ENCODE assay signal across 27 cellular contexts in the genomic region with DNA sequence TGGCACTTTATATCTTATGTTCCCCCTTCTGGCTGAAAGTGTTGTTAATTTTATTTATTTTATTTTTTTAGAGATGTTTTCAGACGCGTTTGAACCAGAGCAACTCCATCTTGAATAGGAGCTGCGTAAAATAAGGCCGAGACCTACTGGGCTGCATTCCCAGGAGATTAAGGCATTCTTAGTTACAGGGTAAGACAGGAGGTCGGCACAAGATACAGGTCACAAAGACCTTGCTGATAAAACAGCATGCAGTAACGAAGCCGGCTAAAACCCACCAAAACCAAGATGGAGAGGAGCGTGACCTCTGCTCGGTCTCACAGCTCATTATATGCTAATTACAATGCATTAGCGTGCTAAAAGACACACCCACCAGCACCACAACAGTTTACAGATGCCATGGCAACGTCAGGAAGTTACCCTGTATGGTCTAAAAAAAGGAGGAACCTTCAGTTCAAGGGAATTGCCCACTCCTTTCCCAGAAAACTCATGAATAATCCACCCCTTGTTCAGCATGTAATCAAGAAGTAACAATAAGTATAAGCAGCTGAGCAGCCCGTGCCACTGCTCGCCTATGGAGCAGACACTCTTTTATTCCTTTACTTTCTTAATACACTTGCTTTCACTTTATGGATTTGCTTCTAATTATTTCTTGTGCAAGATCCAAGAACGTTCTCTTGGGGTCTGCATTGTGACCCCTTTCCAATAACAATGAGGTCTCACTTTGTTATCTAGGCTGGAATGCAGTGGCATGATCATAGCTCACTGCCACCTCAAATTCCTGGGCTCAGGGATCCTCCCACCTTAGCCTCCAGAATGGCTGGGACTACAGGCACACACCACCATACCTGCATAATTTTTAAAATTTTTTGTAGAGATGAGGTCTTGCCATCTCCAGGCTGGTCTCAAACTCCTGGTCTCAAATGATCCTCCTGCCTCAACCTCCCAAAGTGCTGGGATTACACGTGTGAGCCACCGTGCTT. TPM values are rescaled to one million over a fixed set of nuclear protein-coding genes. Genes with fewer than 3 reads are reported as not detected.
DNase-seq lines count a peak whose midpoint lies in the region; ATAC-seq, FAIRE-seq and TF ChIP-seq lines count a peak whose summit lies in the region.
"Had no signal": no experiment of that assay in that cellular context is flagged by ENCODE, and none has a peak within 500 bp of the region (broad histone marks: within the 10 kb centered on the region; RNA-seq: fewer than 3 reads in every experiment).

No MANE protein-coding gene starts in this region.

- FAIRE-seq in GM12891 (lab: Jason Lieb, UNC), result peak; percentile 45
- peak; percentile 26 for FAIRE-seq in K562 (lab: Jason Lieb, UNC)
- FAIRE-seq: D721Med, endothelial cell of umbilical vein had no signal

- peak overlapping the region; percentile 15; the same call in 1 of the 2 replicates for H3K4me2 ChIP-seq in K562 (ENCODE audit: insufficient read depth, low read length)
- H3K4me2 ChIP-seq: KMS-11 had no signal

- H3K9me3 ChIP-seq in K562 (replicated peaks; ENCODE audit: control insufficient read depth, insufficient read depth, low read depth, low read length), result no peaks in the 10 kb centered on the region
- no peaks in the 10 kb centered on the region for H3K9me3 ChIP-seq in naive thymus-derived CD4-positive, alpha-beta T cell (ENCODE audit: control insufficient read depth in 2 of 3, low read length in 3 of 3)
- H3K9me3 ChIP-seq: BLaER1 treated with 17β-estradiol and CSF1 and Interleukin-3, amounts not matched to agents 10 nM and 100 nM; body of pancreas; colonic mucosa; heart right ventricle; vagina had no signal

- POLR2A ChIA-PET in K562 (lab: Yijun Ruan, JAX) (no interaction called here), RWPE1 (lab: Yijun Ruan, JAX; ENCODE audit: low non-redundant PET) (no interaction called here)
- POLR2A ChIA-PET in naive thymus-derived CD4-positive, alpha-beta T cell (lab: Charles Lee), result no interaction called here

- H3K4me1 ChIP-seq in K562 (replicated peaks in 1 of 2; ENCODE audit: control insufficient read depth in 2 of 2, insufficient read depth in 2 of 2, low read length in 2 of 2), result no peaks in the 10 kb centered on the region; a peak in 1 of 5 replicates
- no peaks in the 10 kb centered on the region for H3K4me1 ChIP-seq in naive thymus-derived CD4-positive, alpha-beta T cell (ENCODE audit: control insufficient read depth in 2 of 2, insufficient read depth in 2 of 2, low read length in 2 of 2)
- H3K4me1 ChIP-seq: body of pancreas, colonic mucosa had no signal

- no peaks in the 10 kb centered on the region for H3K4me1 Mint-ChIP-seq in naive thymus-derived CD4-positive, alpha-beta T cell
- H3K4me1 Mint-ChIP-seq: activated naive CD8-positive, alpha-beta T cell treated with anti-CD3 and anti-CD28 coated beads, Interleukin-2, amount 10 ng/mL, durations not matched to agents 7 days and 5 days had no signal

- TF ChIP-seq CTCF in K562 (IDR thresholded peaks at IDR 0.05 in 2 of 3, conservative IDR thresholded peaks at IDR 0.05 in 1 of 3; ENCODE audit: insufficient read depth in 2 of 3, low read depth in 1 of 3, low read length in 3 of 3) (no peak), RWPE1 (conservative IDR thresholded peaks at IDR 0.05; ENCODE audit: low read depth) (no peak)

- peaks cover 0 to 18% (median 0%) of the 10 kb centered on the region in 5 donors for H3K27me3 Mint-ChIP-seq in naive thymus-derived CD4-positive, alpha-beta T cell

- in situ Hi-C loops in K562 (cut with MboI), result loop anchor here (5.0 kb wide), 1 partner anchor 584 kb away; no protein-coding TSS in a partner anchor

- no peaks in the 10 kb centered on the region for H3K9me1 ChIP-seq in K562 (ENCODE audit: control insufficient read depth, insufficient read depth, low read length)

- TF ChIP-seq RAD21 in K562 (CRISPR knock-in tag; conservative IDR thresholded peaks at IDR 0.05 in 1 of 2, IDR thresholded peaks at IDR 0.05 in 1 of 2), result no peak

- H3K9me3 Mint-ChIP-seq in naive thymus-derived CD4-positive, alpha-beta T cell, result no peaks in the 10 kb centered on the region
- H3K9me3 Mint-ChIP-seq: activated naive CD8-positive, alpha-beta T cell treated with anti-CD3 and anti-CD28 coated beads, Interleukin-2, amount 10 ng/mL, durations not matched to agents 7 days and 5 days; activated T-helper 2 cell treated with anti-CD3 and anti-CD28 coated beads, Interferon-gamma antibody, Interleukin-2, Interleukin-4, amounts not matched to agents 10 μg/mL and 5 μg/mL and 100 μg/mL, durations not matched to agents 14 hours and 24 hours and 36 hours had no signal

- no peak overlapping the region for H3K9ac ChIP-seq in K562 (ENCODE audit: insufficient read depth in 1 of 2, low read depth in 2 of 2, low read length in 2 of 2)
- H3K9ac ChIP-seq: GM23248, KMS-11 had no signal

- no peaks in the 10 kb centered on the region for H4K20me1 ChIP-seq in K562 (replicated peaks; ENCODE audit: control insufficient read depth, insufficient read depth, low read length)

- TF ChIP-seq EP300 in K562 (IDR thresholded peaks at IDR 0.05; ENCODE audit: low read length), result no peak

- H2AFZ ChIP-seq in K562 (ENCODE audit: low read depth, low read length), result no peak overlapping the region
- H2AFZ ChIP-seq: GM23248 had no signal

- no peak overlapping the region for H3K27ac Mint-ChIP-seq in naive thymus-derived CD4-positive, alpha-beta T cell
- H3K27ac Mint-ChIP-seq: activated naive CD8-positive, alpha-beta T cell treated with anti-CD3 and anti-CD28 coated beads, Interleukin-2, amount 10 ng/mL, durations not matched to agents 7 days and 5 days; activated T-helper 2 cell treated with anti-CD3 and anti-CD28 coated beads, Interferon-gamma antibody, Interleukin-2, Interleukin-4, amounts not matched to agents 10 μg/mL and 5 μg/mL and 100 μg/mL, durations not matched to agents 14 hours and 24 hours and 36 hours had no signal

- H3K36me3 ChIP-seq in K562 (ENCODE audit: control insufficient read depth, insufficient read depth, low read length), result no peaks in the 10 kb centered on the region
- no peaks in the 10 kb centered on the region for H3K36me3 ChIP-seq in naive thymus-derived CD4-positive, alpha-beta T cell (ENCODE audit: control insufficient read depth in 2 of 3, insufficient read depth in 3 of 3, low read length in 3 of 3)
- H3K36me3 ChIP-seq: BLaER1 treated with 17β-estradiol and CSF1 and Interleukin-3, amounts not matched to agents 10 nM and 100 nM; colonic mucosa; heart right ventricle; vagina had no signal

- no peak for TF ChIP-seq POLR2A in GM12891 (IDR thresholded peaks at IDR 0.05; ENCODE audit: low read depth, low read length)
- TF ChIP-seq POLR2A in K562 (conservative IDR thresholded peaks at IDR 0.05), result no peak

- H3K36me3 Mint-ChIP-seq in naive thymus-derived CD4-positive, alpha-beta T cell, result no peaks in the 10 kb centered on the region
- H3K36me3 Mint-ChIP-seq: activated naive CD8-positive, alpha-beta T cell treated with anti-CD3 and anti-CD28 coated beads, Interleukin-2, amount 10 ng/mL, durations not matched to agents 7 days and 5 days had no signal

- CTCF ChIA-PET in K562 (lab: Yijun Ruan, JAX; ENCODE audit: low intra/inter-chr PET ratio) (no interaction called here), RWPE1 (lab: Yijun Ruan, JAX) (no interaction called here)
- CTCF ChIA-PET in naive thymus-derived CD4-positive, alpha-beta T cell (lab: Charles Lee), result no interaction called here

- ATAC-seq in K562 (peak; percentile 57), left lobe of liver (no peak)
- ATAC-seq in naive thymus-derived CD4-positive, alpha-beta T cell, result peak; percentile 81
- ATAC-seq: body of pancreas, heart right ventricle had no signal

- H3K4me3 ChIP-seq in K562, result no peak overlapping the region
- no peak overlapping the region for H3K4me3 ChIP-seq in naive thymus-derived CD4-positive, alpha-beta T cell (ENCODE audit: low read length)
- H3K4me3 ChIP-seq: BLaER1 treated with 17β-estradiol and CSF1 and Interleukin-3, amounts not matched to agents 10 nM and 100 nM; body of pancreas; colonic mucosa; GM23248; heart right ventricle; vagina had no signal

- no peaks in the 10 kb centered on the region for H3K79me2 ChIP-seq in K562 (ENCODE audit: control insufficient read depth, insufficient read depth, low read length)

- peaks cover 10 to 13% of the 10 kb centered on the region in 2 experiments; a peak in 3 of 5 replicates for H3K27me3 ChIP-seq in K562 (ENCODE audit: control insufficient read depth in 2 of 2, insufficient read depth in 2 of 2, low read length in 2 of 2)
- no peaks in the 10 kb centered on the region for H3K27me3 ChIP-seq in naive thymus-derived CD4-positive, alpha-beta T cell (ENCODE audit: control insufficient read depth in 2 of 2, insufficient read depth in 2 of 2, low read length in 2 of 2)
- H3K27me3 ChIP-seq: body of pancreas, colonic mucosa, heart right ventricle, vagina had no signal

- WGBS in K562 (ENCODE audit: insufficient coverage, low coverage, missing lambda C conversion rate), result 1% methylated on average over 16 of the region's 16 CpGs

- no peak overlapping the region for H3K4me3 Mint-ChIP-seq in naive thymus-derived CD4-positive, alpha-beta T cell
- H3K4me3 Mint-ChIP-seq: activated naive CD8-positive, alpha-beta T cell treated with anti-CD3 and anti-CD28 coated beads, Interleukin-2, amount 10 ng/mL, durations not matched to agents 7 days and 5 days had no signal

- intact Hi-C loops in K562 (cut with micrococcal nuclease), result loop anchor here (5.0 kb wide), 1 partner anchor 524 kb away; no protein-coding TSS in a partner anchor
- intact Hi-C loops in naive thymus-derived CD4-positive, alpha-beta T cell (cut with micrococcal nuclease), result no loop called here
- intact Hi-C loops in head of caudate nucleus (cut with DNase I), result no loop called here

- H3K27ac ChIP-seq in K562 (ENCODE audit: extremely low read depth, low read depth, low read length) (no peak overlapping the region), RWPE1 (no peak overlapping the region)
- no peak overlapping the region for H3K27ac ChIP-seq in naive thymus-derived CD4-positive, alpha-beta T cell (ENCODE audit: low read depth, low read length)
- H3K27ac ChIP-seq: body of pancreas, colonic mucosa, GM23248, heart right ventricle, KMS-11, vagina, VCaP had no signal

- no TSS peak for BruUV-seq in K562 (replicated peaks; lab: Mats Ljungman, UMichigan)

- DNase-seq in GM12891 (ENCODE audit: insufficient read length, low spot score) (no peak), NCI-H69 (lab: John Stamatoyannopoulos, UW) (peak; percentile 38), K562 (ENCODE audit: extremely low read depth in 1 of 4, low spot score in 3 of 4) (peak in 1 of 4 experiments; percentile 21), head of caudate nucleus (no peak), NCI-H1048 (lab: John Stamatoyannopoulos, UW) (no peak), left lobe of liver (ENCODE audit: low spot score) (no peak), RWPE1 (ENCODE audit: low spot score) (no peak)
- no peak for DNase-seq in naive thymus-derived CD4-positive, alpha-beta T cell
- DNase-seq: activated CD4-positive, alpha-beta T cell treated with anti-CD3 and anti-CD28 coated beads, Interleukin-2, amount 50 U/mL, for 1 hour; activated naive CD8-positive, alpha-beta T cell treated with anti-CD3 and anti-CD28 coated beads, Interleukin-2, amount 10 ng/mL, durations not matched to agents 7 days and 5 days; body of pancreas; colonic mucosa; GM23248; heart right ventricle; NCI-H1105 treated with DMSO at 0.1 percent for 48 hours; NCI-H2107; NCI-H510A; right cardiac atrium; Right ventricle myocardium superior; stimulated activated CD8-positive, alpha-beta memory T cell treated with anti-CD3 and anti-CD28 coated beads, Interleukin-4, amount 100 ng/mL, for 48 hours had no signal

RNA-seq across cellular contexts. Expression of a gene that starts 55.9 kb away (rescaled TPM):
- 5.7 TPM for polyA plus RNA-seq in GM12891 (2012; ENCODE audit: low read depth, missing spikeins)
- 0.16 and 0.37 TPM in 2 replicates for total RNA-seq in K562 (2011; cell fraction: chromatin; rRNA removed; ENCODE audit: low replicate concordance)
- total RNA-seq in K562 (2011; cell fraction: nucleolus; rRNA removed), result 0.13 and 0.17 TPM in 2 replicates
- 0.15 and 0.53 TPM in 2 replicates for total RNA-seq in K562 (2011; cell fraction: nucleoplasm; rRNA removed)
- total RNA-seq in K562 (2014; rRNA removed) (0.05 and 0.08 TPM in 2 replicates), K562 (2014; rRNA removed; fragmentation: Illumina TruSeq; extraction: Trizol) (0.06 and 0.07 TPM in 2 replicates), K562 (2015; rRNA removed; fragmentation: Illumina TruSeq; extraction: Trizol) (0.04 and 0.11 TPM in 2 replicates), K562 (2021) (0.04 and 0.16 TPM in 2 replicates), left lobe of liver (0.20 TPM)
- polyA plus RNA-seq in K562 (2011; rRNA removed) (0.01 and 0.04 TPM in 2 replicates), K562 (2014; fragmentation: Illumina TruSeq; extraction: Trizol) (0.03 TPM in 1 of 2 replicates, not detected in the other), K562 (2014; fragmentation: Nextera tagmentation; extraction: Ambion mirVana) (under 1 TPM; 0.01 to 0.20 TPM), K562 (2014; rRNA removed) (0.01 and 0.08 TPM in 2 replicates)
- polyA plus RNA-seq in K562 (2011; cell fraction: cytosol; rRNA removed), result 0.07 TPM in 1 of 2 replicates, not detected in the other
- polyA plus RNA-seq in K562 (2011; cell fraction: nucleus; rRNA removed), result 0.25 and 0.47 TPM in 2 replicates
- polyA plus RNA-seq in K562 (2012), result 0.01 and 0.12 TPM in 2 replicates
- 0.07 and 0.21 TPM in 2 replicates for polyA minus RNA-seq in K562 (2011; rRNA and poly(A)+ RNA removed)
- polyA minus RNA-seq in K562 (2011; cell fraction: cytosol; rRNA and poly(A)+ RNA removed), result not detected in 2 replicates
- polyA minus RNA-seq in K562 (2011; cell fraction: nucleus; rRNA and poly(A)+ RNA removed), result 0.27 and 0.44 TPM in 2 replicates
- total RNA-seq in naive thymus-derived CD4-positive, alpha-beta T cell, result 1 to 10 TPM in 1 of 5 experiments, under 1 TPM in 4; 0.16 to 2.5 (median 0.42) TPM
- polyA plus RNA-seq in naive thymus-derived CD4-positive, alpha-beta T cell, result not detected
